21 cellular contexts compared by ENCODE assay signal in the genomic region with DNA sequence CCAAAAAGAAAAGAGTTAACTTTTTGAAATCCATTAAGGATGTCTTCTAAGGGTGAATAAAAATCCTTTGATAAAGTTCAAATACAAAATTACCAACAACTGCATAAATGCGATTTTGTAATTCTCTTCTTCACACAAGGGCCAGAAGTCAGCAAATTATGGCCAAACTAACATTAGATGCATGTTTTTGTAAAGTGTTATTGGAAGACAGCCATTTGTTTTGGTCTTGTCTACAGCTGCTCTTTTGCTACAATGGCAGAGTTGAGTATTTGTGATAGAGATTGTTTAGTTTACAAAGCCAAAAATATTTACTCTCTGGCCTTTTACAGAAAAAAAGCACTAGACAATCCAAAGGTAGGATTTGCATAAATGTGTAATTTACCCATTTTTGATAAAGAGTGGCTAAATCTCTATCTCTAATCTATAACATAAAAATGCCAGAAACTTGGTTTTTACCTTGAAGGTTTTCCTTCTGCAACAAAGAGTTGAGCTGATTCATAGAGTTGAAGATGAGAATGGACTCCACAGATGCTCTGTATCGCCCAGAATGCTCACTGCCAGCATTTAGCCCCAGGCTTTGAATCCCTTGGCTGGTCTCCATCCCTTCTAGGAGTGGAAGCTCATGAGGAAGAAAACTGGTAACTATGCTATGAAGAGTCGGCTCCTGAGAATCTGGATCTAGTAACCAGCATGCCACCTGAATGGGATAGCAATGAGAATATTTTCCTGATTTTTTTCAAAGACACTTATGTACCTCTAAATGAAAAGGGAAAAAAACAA.
A peak's percentile ranks its signal among the peaks of the same experiment; 100 is the strongest.
DNase-seq lines count a peak whose midpoint lies in the region; ATAC-seq, FAIRE-seq and TF ChIP-seq lines count a peak whose summit lies in the region.
"Had no signal": no experiment of that assay in that cellular context is flagged by ENCODE, and none has a peak within 500 bp of the region (broad histone marks: within the 10 kb centered on the region; RNA-seq: fewer than 3 reads in every experiment).

No MANE protein-coding gene starts in this region.

- ATAC-seq in omental fat pad (ENCODE audit: low FRiP score), result no peak
- ATAC-seq: GM23338; lower lobe of right lung; stimulated activated naive CD8-positive, alpha-beta T cell treated with anti-CD3 and anti-CD28 coated beads, Interleukin-15, Interleukin-2, amounts not matched to agents 100 U/mL and 50 U/mL, for 24 hours had no signal

- no peak for TF ChIP-seq CTCF in osteoblast (IDR thresholded peaks at IDR 0.05; ENCODE audit: extremely low read depth, low read depth, low read length)
- no peak for TF ChIP-seq CTCF in omental fat pad (IDR thresholded peaks at IDR 0.05)

- H4K20me1 ChIP-seq in osteoblast (ENCODE audit: insufficient read depth, low read length), result no peaks in the 10 kb centered on the region

- no peaks in the 10 kb centered on the region for H3K79me2 ChIP-seq in osteoblast (ENCODE audit: insufficient read depth, low read length)

- H2AFZ ChIP-seq in osteoblast (ENCODE audit: low read length), result peak overlapping the region; percentile 54
- H2AFZ ChIP-seq: GM23338 had no signal

- H3K4me3 ChIP-seq in osteoblast (ENCODE audit: insufficient read depth, low read length), result no peak overlapping the region
- H3K4me3 ChIP-seq: esophagus squamous epithelium, GM23338, lower lobe of right lung, sigmoid colon, tibial artery had no signal

- DNase-seq in ELR (ENCODE audit: low read depth) (peak; percentile 76), NCI-H226 (peak; percentile 61), osteoblast (ENCODE audit: insufficient read length, low spot score, missing footprints) (no peak), NCI-H510A (lab: John Stamatoyannopoulos, UW) (no peak), activated gamma-delta T cell (lab: John Stamatoyannopoulos, UW) (no peak), omental fat pad (ENCODE audit: low spot score) (no peak), Kasumi-1 (lab: John Stamatoyannopoulos, UW) (no peak)
- DNase-seq: activated CD4-positive, alpha-beta T cell treated with anti-CD3 and anti-CD28 coated beads for 1 hour; activated naive CD8-positive, alpha-beta T cell treated with anti-CD3 and anti-CD28 coated beads, Interleukin-2, amount 10 ng/mL, durations not matched to agents 7 days and 5 days; Caco-2; esophagus squamous epithelium; lower lobe of right lung; NCI-H1694; NCI-H2227 treated with DMSO at 0.1 percent for 48 hours; sigmoid colon; stimulated activated CD4-positive, alpha-beta T cell treated with anti-CD3 and anti-CD28 coated beads, Interleukin-1b, Interleukin-23, amount 100 ng/mL, for 48 hours; stimulated activated naive CD8-positive, alpha-beta T cell treated with anti-CD3 and anti-CD28 coated beads, Interleukin-15, Interleukin-2, amounts not matched to agents 100 U/mL and 50 U/mL, for 24 hours; tibial artery had no signal

- H3K4me2 ChIP-seq in osteoblast (ENCODE audit: insufficient read depth, low read length), result no peak overlapping the region
- H3K4me2 ChIP-seq: GM23338 had no signal

- no peaks in the 10 kb centered on the region for H3K27me3 ChIP-seq in osteoblast (ENCODE audit: insufficient read depth, low read length)
- H3K27me3 ChIP-seq: esophagus squamous epithelium, sigmoid colon, tibial artery had no signal

- peak; percentile 96 for FAIRE-seq in endometrium (lab: Jason Lieb, UNC)
- FAIRE-seq: GM19239 had no signal

- H3K36me3 ChIP-seq in osteoblast (ENCODE audit: insufficient read depth, low read length), result no peaks in the 10 kb centered on the region
- H3K36me3 ChIP-seq: esophagus squamous epithelium, lower lobe of right lung, sigmoid colon, tibial artery had no signal

- H3K27ac ChIP-seq in osteoblast (ENCODE audit: low read depth, low read length), result no peak overlapping the region
- H3K27ac ChIP-seq: esophagus squamous epithelium, lower lobe of right lung, sigmoid colon, tibial artery had no signal

- H3K9me3 ChIP-seq in osteoblast (ENCODE audit: low read depth, low read length), result no peaks in the 10 kb centered on the region
- H3K9me3 ChIP-seq: Caco-2, esophagus squamous epithelium, lower lobe of right lung, sigmoid colon, tibial artery had no signal

- peaks cover 18% of the 10 kb centered on the region for H3K4me1 ChIP-seq in osteoblast (ENCODE audit: insufficient read depth, low read length)
- H3K4me1 ChIP-seq: Caco-2, lower lobe of right lung, sigmoid colon, tibial artery had no signal

Comparison
In these comparisons a context has a peak if more than half of its experiments do, and no peak if none do; other contexts are left out.
1. DNase-seq: peak in ELR (single experiment) and NCI-H226 (single experiment); none in osteoblast (single experiment), NCI-H510A (single experiment), activated gamma-delta T cell (single experiment), omental fat pad (single experiment) and Kasumi-1 (0 of 2).